8 cellular contexts compared by ENCODE assay signal in genomic region chr14:36520601-36521525, GRCh38. TPM values are rescaled to one million over a fixed set of nuclear protein-coding genes. Genes with fewer than 3 reads are reported as not detected.
DNase-seq lines count a peak whose midpoint lies in the region; ATAC-seq and TF ChIP-seq lines count a peak whose summit lies in the region.

No MANE protein-coding gene starts in this region.

- H3K4me1 ChIP-seq in HEK293 (ENCODE audit: control insufficient read depth, insufficient read depth, low read length) (no peaks in the 10 kb centered on the region), RWPE2 (ENCODE audit: insufficient read depth, poor library complexity, severe bottlenecking) (peaks cover 2% of the 10 kb centered on the region), foreskin keratinocyte (no peaks in the 10 kb centered on the region), stomach (peaks cover 50 to 85% (median 69%) of the 10 kb centered on the region in 4 donors)

- peak overlapping the region; percentile 61; the same call in 1 of the 2 replicates for H3K27ac ChIP-seq in HEK293 (ENCODE audit: extremely low read depth, low read depth, low read length)
- H3K27ac ChIP-seq in RWPE2 (ENCODE audit: poor library complexity, severe bottlenecking): no peak overlapping the region
- H3K27ac ChIP-seq in foreskin keratinocyte: no peak overlapping the region
- H3K27ac ChIP-seq in stomach: no peak overlapping the region

- no peak for TF ChIP-seq POLR2A in stomach (IDR thresholded peaks at IDR 0.05)

- POLR2A ChIA-PET in HEK293 (lab: Yijun Ruan, JAX): interaction anchor here (0.6 to 1.8 kb wide), 3 partner anchors 31 to 1147 kb away, joined by 3 to 4 read pairs (median 4); partner anchors contain the start of gene MBIP

- ATAC-seq in RWPE2 (ENCODE audit: low read depth) (peak; percentile 68), foreskin keratinocyte (peak; percentile 38)

- H3K36me3 ChIP-seq in HEK293 (ENCODE audit: control insufficient read depth in 2 of 2, insufficient read depth in 1 of 2, low read length in 2 of 2): peaks cover 0 to 3% of the 10 kb centered on the region in 2 experiments; a peak in 1 of 3 replicates
- H3K36me3 ChIP-seq in RWPE2 (ENCODE audit: low read depth): no peaks in the 10 kb centered on the region
- no peaks in the 10 kb centered on the region for H3K36me3 ChIP-seq in stomach

- TF ChIP-seq EP300 in stomach (IDR thresholded peaks at IDR 0.05): no peak

- TF ChIP-seq CTCF in HEK293 (tag by site-specific recombination; IDR thresholded peaks at IDR 0.05) (peak; percentile 72), RWPE2 (IDR thresholded peaks at IDR 0.05; ENCODE audit: poor library complexity, severe bottlenecking) (peak; percentile 47), foreskin keratinocyte (conservative IDR thresholded peaks at IDR 0.05) (peak; percentile 38), stomach (IDR thresholded peaks at IDR 0.05) (peak in 1 of 7 experiments; percentile 11)

- H3K27me3 ChIP-seq in RWPE2 (ENCODE audit: insufficient read depth, poor library complexity, severe bottlenecking) (peaks cover 100% of the 10 kb centered on the region), foreskin keratinocyte (peaks cover 100% of the 10 kb centered on the region), stomach (peaks cover 61 to 100% (median 98%) of the 10 kb centered on the region in 3 donors)

- DNase-seq in COLO668 (lab: John Stamatoyannopoulos, UW; ENCODE audit: unreplicated experiment) (peak; percentile 95), RWPE2 (ENCODE audit: low spot score) (no peak), foreskin keratinocyte (no peak), stomach (peak; percentile 44), GDM1 (lab: John Stamatoyannopoulos, UW) (no peak), hepatic stellate cell (ENCODE audit: low spot score) (no peak)
- no peak for DNase-seq in NK-92 treated with Interleukin-12 subunit alpha and Interleukin-12 subunit beta, amount 100 ng/mL, for 24 hours (lab: John Stamatoyannopoulos, UW)

- 3 to 7% (median 4%) methylated on average over 41 to 63 of the region's 63 CpGs for WGBS in stomach, 5 donors

- CTCF ChIA-PET in HEK293 (lab: Yijun Ruan, JAX): interaction anchor here (0.5 to 1.8 kb wide), 10 partner anchors 24 to 1849 kb away, joined by 3 to 10 read pairs (median 4); no protein-coding TSS in a partner anchor

- intact Hi-C loops in stomach (cut with DNase I; ENCODE audit: low total_unique reads): no loop called here

- H3K9me3 ChIP-seq in HEK293 (ENCODE audit: control insufficient read depth, insufficient read depth, low read depth, low read length) (no peaks in the 10 kb centered on the region), RWPE2 (ENCODE audit: severe bottlenecking) (no peaks in the 10 kb centered on the region), stomach (peaks cover 0 to 6% (median 0%) of the 10 kb centered on the region in 4 donors)

- H3K4me3 ChIP-seq in HEK293 (ENCODE audit: low read depth, low read length) (peak overlapping the region; percentile 59), RWPE2 (ENCODE audit: severe bottlenecking) (peak overlapping the region; percentile 5), stomach (peak overlapping the region; percentile 28 to 54 (median 34))

TF ChIP-seq in HEK293, 187 proteins besides CTCF, POLR2A, EP300 and RAD21 (continues in another document):
- TF ChIP-seq ZNF341 (tag by site-specific recombination; IDR thresholded peaks at IDR 0.05; ENCODE audit: low read depth): no peak
- no peak for TF ChIP-seq ZNF148 (tag by site-specific recombination; IDR thresholded peaks at IDR 0.05; ENCODE audit: borderline replicate concordance)
- TF ChIP-seq ZBTB6 (tag by site-specific recombination; IDR thresholded peaks at IDR 0.05): 0 out of 2 replicates have a peak, but pooled peaks have one; percentile 26
- TF ChIP-seq ZBTB11 (tag by site-specific recombination; conservative IDR thresholded peaks at IDR 0.05; ENCODE audit: low read depth): peak; percentile 35; the same call in 1 of the 2 replicates
- peak; percentile 57 for TF ChIP-seq ZIC2 (tag by site-specific recombination; IDR thresholded peaks at IDR 0.05)
- TF ChIP-seq ZBTB26 (tag by site-specific recombination; optimal IDR thresholded peaks at IDR 0.05): peak; percentile 87
- TF ChIP-seq ZNF2 (tag by site-specific recombination; IDR thresholded peaks at IDR 0.05): no peak
- TF ChIP-seq GLI2 (tag by site-specific recombination; IDR thresholded peaks at IDR 0.05; ENCODE audit: borderline replicate concordance, low read depth): no peak
- TF ChIP-seq SCRT2 (tag by site-specific recombination; IDR thresholded peaks at IDR 0.05): no peak
- TF ChIP-seq ZNF610 (tag by site-specific recombination; IDR thresholded peaks at IDR 0.05; ENCODE audit: borderline replicate concordance): peak; percentile 92
- peak; percentile 5; the same call in 1 of the 2 replicates for TF ChIP-seq ZNF335 (tag by site-specific recombination; conservative IDR thresholded peaks at IDR 0.05)
- TF ChIP-seq ZNF600 (tag by site-specific recombination; IDR thresholded peaks at IDR 0.05): peak; percentile 11
- TF ChIP-seq ZNF843 (tag by site-specific recombination; IDR thresholded peaks at IDR 0.05): no peak
- no peak for TF ChIP-seq ZNF362 (tag by site-specific recombination; IDR thresholded peaks at IDR 0.05)

RNA-seq across cellular contexts. Expression of gene NKX2-1, which starts 0.8 kb away (rescaled TPM):
- not detected in 2 replicates for total RNA-seq in foreskin keratinocyte
- polyA plus RNA-seq in foreskin keratinocyte: not detected in 2 replicates
- total RNA-seq in stomach: 10 to 100 TPM in 1 of 5 donors, not detected in 4; 13.4 TPM
- not detected for polyA plus RNA-seq in stomach

Comparison
In these comparisons a context has a peak if more than half of its experiments do, and no peak if none do; other contexts are left out.
1. DNase-seq: peak in COLO668 (single experiment) and stomach (single experiment); none in RWPE2 (single experiment), foreskin keratinocyte (0 of 2), NK-92 treated with Interleukin-12 subunit alpha and Interleukin-12 subunit beta, amount 100 ng/mL, for 24 hours (single experiment), GDM1 (single experiment) and hepatic stellate cell (single experiment).
2. H3K4me3 ChIP-seq: peak in every context shown above with its lines; median percentile 59 in HEK293; 34 in stomach; 5 in RWPE2.